9 cellular contexts compared by ENCODE assay signal in the genomic region with DNA sequence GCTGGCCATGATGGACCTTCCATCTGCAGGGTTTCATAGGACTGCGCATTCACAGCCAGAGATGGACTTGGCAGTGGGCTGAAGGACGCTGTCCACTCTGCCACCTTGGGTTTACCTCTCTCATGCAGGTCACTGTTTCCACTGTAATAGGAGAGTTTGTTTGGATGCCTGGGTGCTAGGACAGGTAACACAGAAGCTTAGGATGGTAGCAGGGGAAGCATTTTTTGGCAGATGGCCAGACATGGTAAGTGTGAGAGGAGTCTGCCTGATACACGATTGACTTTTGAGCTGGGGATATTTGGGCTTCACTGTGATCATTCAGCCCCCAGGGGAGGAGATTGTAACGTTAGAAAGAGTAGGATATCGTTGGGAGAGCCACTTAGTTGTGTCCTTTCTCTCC. TPM values are rescaled to one million over a fixed set of nuclear protein-coding genes. Genes with fewer than 3 reads are reported as not detected.
DNase-seq lines count a peak whose midpoint lies in the region; ATAC-seq and TF ChIP-seq lines count a peak whose summit lies in the region.
"Had no signal": no experiment of that assay in that cellular context is flagged by ENCODE, and none has a peak within 500 bp of the region (broad histone marks: within the 10 kb centered on the region; RNA-seq: fewer than 3 reads in every experiment).

No MANE protein-coding gene starts in this region.

- peaks cover 12% of the 10 kb centered on the region for H3K4me1 Mint-ChIP-seq in brain

- TF ChIP-seq CTCF in brain (conservative IDR thresholded peaks at IDR 0.05) (no peak), parathyroid adenoma (IDR thresholded peaks at IDR 0.05) (no peak), GM10266 (IDR thresholded peaks at IDR 0.05; ENCODE audit: control insufficient read depth, insufficient read depth, low read depth, missing control alignments) (no peak)

- no peaks in the 10 kb centered on the region for H3K9me3 ChIP-seq in parathyroid adenoma (ENCODE audit: control insufficient read depth, low read length)
- H3K9me3 ChIP-seq: neutrophil had no signal

- no peaks in the 10 kb centered on the region for H3K9me3 Mint-ChIP-seq in brain

- peak overlapping the region; percentile 21 for H3K4me3 ChIP-seq in parathyroid adenoma (ENCODE audit: low read depth, low read length)

- H2AFZ ChIP-seq in parathyroid adenoma = peak overlapping the region; percentile 45

- peak overlapping the region; percentile 33 for H3K4me2 ChIP-seq in parathyroid adenoma (ENCODE audit: low read length)

- peak overlapping the region in 3 of 5 experiments; percentile 36 to 64 (median 61) for H3K27ac Mint-ChIP-seq in brain

- ATAC-seq in GM18907 (IDR thresholded peaks at IDR 0.05; ENCODE audit: unreplicated experiment) = peak; percentile 6
- peak; percentile 2 for ATAC-seq in HG03354 (IDR thresholded peaks at IDR 0.05; ENCODE audit: poor library complexity, severe bottlenecking, unreplicated experiment)

- no peaks in the 10 kb centered on the region for H3K27me3 ChIP-seq in parathyroid adenoma (ENCODE audit: control insufficient read depth, insufficient read depth, low read length)
- H3K27me3 ChIP-seq: neutrophil had no signal

- DNase-seq in NOMO-1 (lab: John Stamatoyannopoulos, UW; ENCODE audit: unreplicated experiment in 2 of 2) = no peak
- DNase-seq in DMS153 (lab: John Stamatoyannopoulos, UW) = no peak
- DNase-seq in GM10266 (ENCODE audit: extremely low spot score) = no peak
- DNase-seq in HPDE6-E6E7 (ENCODE audit: extremely low spot score) = no peak

- H3K4me3 Mint-ChIP-seq in brain = peak overlapping the region in 2 of 5 experiments; percentile 0 to 14

- H3K36me3 Mint-ChIP-seq in brain = peaks cover 22% of the 10 kb centered on the region

- no peak overlapping the region for H3K9ac ChIP-seq in parathyroid adenoma

- H3K27me3 Mint-ChIP-seq in brain = peaks cover 3% of the 10 kb centered on the region

- peak overlapping the region; percentile 86 for H3K27ac ChIP-seq in parathyroid adenoma
- H3K27ac ChIP-seq: neutrophil had no signal

- H3K36me3 ChIP-seq in parathyroid adenoma (ENCODE audit: control insufficient read depth, insufficient read depth, low read length) = no peaks in the 10 kb centered on the region
- H3K36me3 ChIP-seq: neutrophil had no signal

- H3K4me1 ChIP-seq in parathyroid adenoma = peaks cover 16% of the 10 kb centered on the region

- no peaks in the 10 kb centered on the region for H3K79me2 ChIP-seq in parathyroid adenoma

RNA-seq across cellular contexts. Expression of a gene that starts 11.8 kb away (rescaled TPM):
- 12.1 TPM for polyA plus RNA-seq in brain (ENCODE audit: insufficient read depth, low read depth, low replicate concordance)

RNA-seq across cellular contexts. Expression of a gene that starts 57.9 kb away (rescaled TPM):
- 99.6 TPM for polyA plus RNA-seq in brain (ENCODE audit: insufficient read depth, low read depth, low replicate concordance)
